Comparison of ENCODE assay signal across 2 cellular contexts in genomic region chr2:234994340-234995321, GRCh38.
A peak's percentile ranks its signal among the peaks of the same experiment; 100 is the strongest.
TF ChIP-seq lines count a peak whose summit lies in the region.

No MANE protein-coding gene starts in this region.

TF ChIP-seq in A549, 52 proteins besides CTCF, POLR2A, EP300 and RAD21 (continued from another document):
- peak; percentile 67 for TF ChIP-seq MAFK (IDR thresholded peaks at IDR 0.05; ENCODE audit: partially characterized antibody)

TF ChIP-seq in IMR-90, 13 proteins besides CTCF, POLR2A, EP300 and RAD21 (continued from another document):
- peak; percentile 92 for TF ChIP-seq NFE2L2 (IDR thresholded peaks at IDR 0.05; ENCODE audit: low read depth, low read length)
- peak; percentile 55 for TF ChIP-seq MAFK (IDR thresholded peaks at IDR 0.05; ENCODE audit: low read depth, low read length)
- TF ChIP-seq CHD1 (IDR thresholded peaks at IDR 0.05; ENCODE audit: low read depth, low read length), result no peak
